In genomic region chr10:93826355-93826754, GRCh38 we compare ENCODE assay signal across 14 cellular contexts.
DNase-seq lines count a peak whose midpoint lies in the region; ATAC-seq, FAIRE-seq and TF ChIP-seq lines count a peak whose summit lies in the region.
"Had no signal": no experiment of that assay in that cellular context is flagged by ENCODE, and none has a peak within 500 bp of the region (broad histone marks: within the 10 kb centered on the region; RNA-seq: fewer than 3 reads in every experiment).

No MANE protein-coding gene starts in this region.

- DNase-seq in SK-N-SH: no peak
- DNase-seq in RCC 7860 (ENCODE audit: low spot score): peak; percentile 34
- DNase-seq in foreskin keratinocyte: no peak
- DNase-seq in ACHN: no peak
- no peak for DNase-seq in G401 (ENCODE audit: low spot score)
- DNase-seq: activated CD8-positive, alpha-beta memory T cell treated with anti-CD3 and anti-CD28 coated beads for 24 hours; activated effector memory CD4-positive, alpha-beta T cell treated with Interleukin-2 at 50 U/mL for 16 hours; NCI-H1436 had no signal

- no peak overlapping the region for H2AFZ ChIP-seq in SK-N-SH (ENCODE audit: low read depth)
- H2AFZ ChIP-seq: parathyroid adenoma had no signal

- no peaks in the 10 kb centered on the region for H3F3A ChIP-seq in SK-N-SH (replicated peaks; ENCODE audit: insufficient read depth)

- no peaks in the 10 kb centered on the region; a peak in 1 of 4 replicates for H3K4me1 ChIP-seq in SK-N-SH (ENCODE audit: control insufficient read depth in 1 of 2, insufficient read depth in 2 of 2, low read depth in 1 of 2, low read length in 1 of 2)
- no peaks in the 10 kb centered on the region for H3K4me1 ChIP-seq in foreskin keratinocyte
- H3K4me1 ChIP-seq: ascending aorta, parathyroid adenoma had no signal

- no peaks in the 10 kb centered on the region for H4K20me1 ChIP-seq in SK-N-SH (ENCODE audit: insufficient read depth)

- H3K9me2 ChIP-seq in SK-N-SH: no peaks in the 10 kb centered on the region

- H3K79me2 ChIP-seq in SK-N-SH (ENCODE audit: insufficient read depth): no peaks in the 10 kb centered on the region
- H3K79me2 ChIP-seq: parathyroid adenoma had no signal

- no peak overlapping the region for H3K9ac ChIP-seq in SK-N-SH
- H3K9ac ChIP-seq: parathyroid adenoma had no signal

- TF ChIP-seq EP300 in SK-N-SH (IDR thresholded peaks at IDR 0.05; ENCODE audit: borderline replicate concordance in 1 of 2, low read depth in 1 of 2, low read length in 1 of 2): no peak

- no peaks in the 10 kb centered on the region for H3K9me3 ChIP-seq in SK-N-SH
- H3K9me3 ChIP-seq: ascending aorta had no signal

- no peak overlapping the region for H3K4me3 ChIP-seq in SK-N-SH (ENCODE audit: low read depth in 2 of 2, low read length in 1 of 2)
- H3K4me3 ChIP-seq: ascending aorta had no signal

- WGBS in SK-N-SH (ENCODE audit: low lambda C conversion rate): 50% methylated on average over 7 of the region's 7 CpGs

- in situ Hi-C loops in ACHN (cut with HindIII; ENCODE audit: low pct_ligation_motif_present, low pct_unique_long_range_greater_than_20kb, low sequenced_read_pairs) (no loop called here), G401 (cut with HindIII; ENCODE audit: low sequenced_read_pairs) (no loop called here)

- no peaks in the 10 kb centered on the region for H3K36me3 ChIP-seq in SK-N-SH (replicated peaks in 1 of 2; ENCODE audit: control insufficient read depth in 1 of 2, insufficient read depth in 2 of 2, low read length in 1 of 2)
- H3K36me3 ChIP-seq: ascending aorta had no signal

- TF ChIP-seq RAD21 in SK-N-SH (IDR thresholded peaks at IDR 0.05; ENCODE audit: low read length): no peak

- CTCF ChIA-PET in SK-N-SH (lab: Yijun Ruan, JAX): interaction anchor here (1.6 to 2.0 kb wide), 2 partner anchors 11 to 33 kb away, joined by 7 to 9 read pairs; no protein-coding TSS in a partner anchor

- no peak overlapping the region for H3K4me2 ChIP-seq in SK-N-SH

- H3K27me3 ChIP-seq in SK-N-SH (ENCODE audit: insufficient read depth) (no peaks in the 10 kb centered on the region), foreskin keratinocyte (peaks cover 3% of the 10 kb centered on the region)
- H3K27me3 ChIP-seq: ascending aorta had no signal

- TF ChIP-seq CTCF in SK-N-SH (IDR thresholded peaks at IDR 0.05) (no peak), foreskin keratinocyte (conservative IDR thresholded peaks at IDR 0.05) (no peak)

- POLR2A ChIA-PET in SK-N-SH (lab: Yijun Ruan, JAX): no interaction called here

- H3K27ac ChIP-seq in SK-N-SH (ENCODE audit: low read depth in 2 of 2, low read length in 1 of 2) (peak overlapping the region in 1 of 2 experiments; percentile 51; a peak in 1 of 4 replicates), foreskin keratinocyte (no peak overlapping the region)
- H3K27ac ChIP-seq: ascending aorta, parathyroid adenoma had no signal

- peak; percentile 48; the same call in 2 of the 3 replicates for ATAC-seq in SK-N-SH treated with all-trans-retinoic acid at 6 μM for 48 hours
- ATAC-seq in foreskin keratinocyte: peak; percentile 38
- ATAC-seq in GM21723 (IDR thresholded peaks at IDR 0.05; ENCODE audit: unreplicated experiment): no peak
- no peak for ATAC-seq in GM21717 (IDR thresholded peaks at IDR 0.05; ENCODE audit: unreplicated experiment)

- FAIRE-seq in RCC 7860 (lab: Jason Lieb, UNC): no peak
- FAIRE-seq: frontal cortex had no signal

TF ChIP-seq in SK-N-SH treated with all-trans-retinoic acid at 6 μM for 48 hours, 23 proteins besides CTCF, POLR2A, EP300 and RAD21 (continues in another document):
- TF ChIP-seq ZNF8 (CRISPR knock-in tag; IDR thresholded peaks at IDR 0.05) (no peak), ZFP3 (CRISPR knock-in tag; IDR thresholded peaks at IDR 0.05) (no peak), PATZ1 (CRISPR knock-in tag; IDR thresholded peaks at IDR 0.05; ENCODE audit: borderline replicate concordance) (no peak), CREB5 (CRISPR knock-in tag; IDR thresholded peaks at IDR 0.05; ENCODE audit: low read depth) (no peak), CSDC2 (CRISPR knock-in tag; IDR thresholded peaks at IDR 0.05) (no peak), CSRNP3 (CRISPR knock-in tag; IDR thresholded peaks at IDR 0.05) (no peak)

TF ChIP-seq in SK-N-SH, 30 proteins besides CTCF, POLR2A, EP300 and RAD21:
- TF ChIP-seq IRF3 (IDR thresholded peaks at IDR 0.05; ENCODE audit: low read depth, low read length) (no peak), MEF2A (IDR thresholded peaks at IDR 0.05; ENCODE audit: borderline replicate concordance, low read depth) (no peak), EZH2phosphoT487 (IDR thresholded peaks at IDR 0.05; ENCODE audit: borderline replicate concordance, low read depth) (no peak), REST (IDR thresholded peaks at IDR 0.05; ENCODE audit: low read depth, low read length) (no peak), SIN3A (IDR thresholded peaks at IDR 0.05; ENCODE audit: borderline replicate concordance, low read depth, low read length) (no peak), TCF12 (IDR thresholded peaks at IDR 0.05) (no peak), PBX3 (IDR thresholded peaks at IDR 0.05) (no peak), TAF1 (IDR thresholded peaks at IDR 0.05; ENCODE audit: borderline replicate concordance, low read depth, low read length) (no peak), ZBTB33 (IDR thresholded peaks at IDR 0.05; ENCODE audit: borderline replicate concordance, low read depth) (no peak), FOXM1 (IDR thresholded peaks at IDR 0.05; ENCODE audit: low read depth) (no peak), USF2 (IDR thresholded peaks at IDR 0.05; ENCODE audit: borderline replicate concordance, low read depth, low read length) (no peak), GATA2 (CRISPR knock-in tag; IDR thresholded peaks at IDR 0.05) (no peak)

Comparison
In these comparisons a context has a peak if more than half of its experiments do, and no peak if none do; other contexts are left out.
1. ATAC-seq: peak in SK-N-SH treated with all-trans-retinoic acid at 6 μM for 48 hours (single experiment) and foreskin keratinocyte (single experiment); none in GM21723 (single experiment) and GM21717 (single experiment).